ENCODE assay signal across 8 cellular contexts in the genomic region with DNA sequence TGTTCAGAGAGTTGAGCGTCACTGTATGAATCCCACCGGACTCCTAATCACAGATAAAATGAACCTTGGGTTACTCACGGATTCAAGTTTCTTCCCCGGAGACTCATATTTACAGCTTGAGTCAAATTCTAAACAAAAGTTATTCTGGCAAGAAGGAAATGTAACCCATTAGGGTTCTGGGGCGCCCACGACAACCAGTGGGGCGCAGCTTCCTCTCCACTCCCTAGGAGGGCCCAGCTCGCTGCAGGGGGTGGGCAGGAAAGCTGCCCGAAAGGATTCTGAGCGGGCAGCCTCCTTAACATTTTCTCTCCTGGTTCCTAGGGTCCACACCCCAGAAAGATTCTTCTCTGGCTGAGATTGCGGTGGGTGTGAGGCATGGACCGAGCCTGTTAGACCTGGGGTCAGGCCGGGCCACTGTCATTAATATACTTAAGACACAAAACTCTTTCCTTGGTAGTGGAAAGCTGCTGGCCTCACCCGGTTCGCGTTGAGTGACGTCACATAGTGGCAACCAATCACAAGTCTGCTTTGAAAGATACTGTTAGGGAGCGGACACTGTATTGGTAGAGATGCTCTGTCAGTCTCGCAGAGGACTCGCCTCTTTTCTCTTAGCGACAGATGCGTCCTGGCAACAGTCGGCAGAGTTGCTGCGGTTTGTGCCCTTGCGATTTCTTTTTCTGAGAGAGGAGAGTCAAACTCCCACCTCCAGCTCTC. TPM values are rescaled to one million over a fixed set of nuclear protein-coding genes. Genes with fewer than 3 reads are reported as not detected.
DNase-seq lines count a peak whose midpoint lies in the region; ATAC-seq and TF ChIP-seq lines count a peak whose summit lies in the region.

No MANE protein-coding gene starts in this region.

- H3K36me3 ChIP-seq in duodenal mucosa (ENCODE audit: control insufficient read depth in 1 of 2, insufficient read depth in 2 of 2, low read length in 2 of 2): no peaks in the 10 kb centered on the region
- H3K36me3 ChIP-seq in liver (ENCODE audit: control insufficient read depth in 4 of 4, insufficient read depth in 3 of 4, low read depth in 1 of 4, low read length in 3 of 4): no peaks in the 10 kb centered on the region

- H3K4me3 ChIP-seq in duodenal mucosa (ENCODE audit: low read depth in 1 of 2, low read length in 2 of 2): peak overlapping the region; percentile 66 to 77
- H3K4me3 ChIP-seq in liver (ENCODE audit: low read depth in 1 of 3, low read length in 3 of 3): peak overlapping the region in 1 of 3 donors; percentile 14

- H3K27ac ChIP-seq in duodenal mucosa (ENCODE audit: low read depth, low read length) (no peak overlapping the region), liver (ENCODE audit: low read depth in 1 of 2, low read length in 2 of 2) (no peak overlapping the region)

- H3K9ac ChIP-seq in duodenal mucosa (ENCODE audit: low read depth in 1 of 2, low read length in 2 of 2) (peak overlapping the region; percentile 69 to 72), liver (ENCODE audit: low read depth in 1 of 2, low read length in 2 of 2) (no peak overlapping the region)

- ATAC-seq in GM18861 (IDR thresholded peaks at IDR 0.05; ENCODE audit: unreplicated experiment): peak; percentile 100
- peak; percentile 100 for ATAC-seq in HG03097 (IDR thresholded peaks at IDR 0.05; ENCODE audit: low FRiP score, unreplicated experiment)

- TF ChIP-seq CTCF in liver (IDR thresholded peaks at IDR 0.05; ENCODE audit: low read depth, low read length, missing input control): no peak

- H3K9me3 ChIP-seq in duodenal mucosa (ENCODE audit: control insufficient read depth in 1 of 2, low read length in 2 of 2): no peaks in the 10 kb centered on the region
- H3K9me3 ChIP-seq in liver (ENCODE audit: control insufficient read depth in 4 of 4, low read length in 3 of 4): no peaks in the 10 kb centered on the region

- TF ChIP-seq RAD21 in liver (IDR thresholded peaks at IDR 0.05): no peak

- DNase-seq in 8988T (peak; percentile 28), NCI-H446 treated with DMSO at 0.1 percent for 48 hours (lab: John Stamatoyannopoulos, UW) (peak; percentile 73)
- peak; percentile 80 for DNase-seq in activated CD4-positive, alpha-beta T cell treated with anti-CD3 and anti-CD28 coated beads, Interleukin-2, amount 50 U/mL, for 1 hour
- peak; percentile 90 for DNase-seq in stimulated activated CD4-positive, alpha-beta T cell treated with anti-CD3 and anti-CD28 coated beads, Interleukin-4, amount 100 ng/mL, for 24 hours

- WGBS in liver: 10% methylated on average over 25 of the region's 25 CpGs

- H3K27me3 ChIP-seq in duodenal mucosa (ENCODE audit: control insufficient read depth in 1 of 2, insufficient read depth in 2 of 2, low read length in 2 of 2) (no peaks in the 10 kb centered on the region), liver (ENCODE audit: control insufficient read depth in 4 of 4, insufficient read depth in 4 of 4, low read length in 3 of 4) (peaks cover 0 to 4% (median 0%) of the 10 kb centered on the region in 4 donors)

- peaks cover 4 to 11% of the 10 kb centered on the region in 2 donors for H3K4me1 ChIP-seq in duodenal mucosa (ENCODE audit: control insufficient read depth in 1 of 2, insufficient read depth in 2 of 2, low read length in 2 of 2)
- H3K4me1 ChIP-seq in liver (ENCODE audit: control insufficient read depth in 4 of 4, insufficient read depth in 4 of 4, low read length in 3 of 4): no peaks in the 10 kb centered on the region

TF ChIP-seq in liver, 16 proteins besides CTCF, POLR2A, EP300 and RAD21:
- TF ChIP-seq SP1 (IDR thresholded peaks at IDR 0.05): peak; percentile 85
- TF ChIP-seq, protein P1, sequence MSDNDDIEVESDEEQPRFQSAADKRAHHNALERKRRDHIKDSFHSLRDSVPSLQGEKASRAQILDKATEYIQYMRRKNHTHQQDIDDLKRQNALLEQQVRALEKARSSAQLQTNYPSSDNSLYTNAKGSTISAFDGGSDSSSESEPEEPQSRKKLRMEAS (IDR thresholded peaks at IDR 0.05): no peak
TF ChIP-seq in liver: peak in this region for 1.

RNA-seq across cellular contexts. Expression of gene MCOLN3, which starts 13.6 kb away (rescaled TPM):
- under 1 TPM in 1 of 2 donors, not detected in 1; 0.42 TPM for total RNA-seq in liver
- polyA plus RNA-seq in liver: under 1 TPM; 0.08 to 0.21 TPM

Comparison
In these comparisons a context has a peak if more than half of its experiments do, and no peak if none do; other contexts are left out.
1. DNase-seq: peak in every context shown above with its lines; median percentile 90 in stimulated activated CD4-positive, alpha-beta T cell treated with anti-CD3 and anti-CD28 coated beads, Interleukin-4, amount 100 ng/mL, for 24 hours; 80 in activated CD4-positive, alpha-beta T cell treated with anti-CD3 and anti-CD28 coated beads, Interleukin-2, amount 50 U/mL, for 1 hour; 73 in NCI-H446 treated with DMSO at 0.1 percent for 48 hours; 28 in 8988T.
2. H3K9ac ChIP-seq: peak in duodenal mucosa (2 of 2); none in liver (0 of 2).